Comparison of ENCODE assay signal across 22 cellular contexts in genomic region chr17:12463102-12463501, GRCh38.
DNase-seq lines count a peak whose midpoint lies in the region; ATAC-seq and TF ChIP-seq lines count a peak whose summit lies in the region.
"Had no signal": no experiment of that assay in that cellular context is flagged by ENCODE, and none has a peak within 500 bp of the region (broad histone marks: within the 10 kb centered on the region; RNA-seq: fewer than 3 reads in every experiment).

No MANE protein-coding gene starts in this region.

- intact Hi-C loops in esophagus muscularis mucosa (cut with DNase I) (loop anchor here (5.0 to 10.0 kb wide), 3 partner anchors 46 to 202 kb away; partner anchors contain the start of gene MYOCD), right lobe of liver (cut with DNase I) (no loop called here)

- peak overlapping the region; percentile 69 for H3K27ac Mint-ChIP-seq in HFFc6
- H3K27ac Mint-ChIP-seq: activated CD4-positive, alpha-beta memory T cell treated with anti-CD3 and anti-CD28 coated beads for 36 hours; activated naive CD4-positive, alpha-beta T cell treated with anti-CD3 and anti-CD28 coated beads, Interleukin-2, amount 50 U/mL, for 24 hours; activated T-cell treated with anti-CD3 and anti-CD28 coated beads, Interleukin-2, amount 50 U/mL, for 24 hours; CD14-positive monocyte; stimulated activated naive CD8-positive, alpha-beta T cell treated with anti-CD3 and anti-CD28 coated beads, Interleukin-15, Interleukin-2, amounts not matched to agents 100 ng/mL and 50 ng/mL, for 24 hours; T-helper 1 cell treated with Interleukin-12 subunit alpha and Interleukin-12 subunit beta and Interleukin-4 antibody, amounts not matched to agents 30 μg/mL and 1 μg/mL, for 36 hours had no signal

- H3K27me3 ChIP-seq in esophagus muscularis mucosa (no peaks in the 10 kb centered on the region), muscle layer of duodenum (ENCODE audit: low read depth, low read length) (no peaks in the 10 kb centered on the region), right lobe of liver (no peaks in the 10 kb centered on the region)
- H3K27me3 ChIP-seq: cardiac muscle cell had no signal

- H3K9me3 Mint-ChIP-seq in HFFc6: no peaks in the 10 kb centered on the region
- H3K9me3 Mint-ChIP-seq: activated CD4-positive, alpha-beta memory T cell treated with anti-CD3 and anti-CD28 coated beads for 36 hours had no signal

- DNase-seq in HFFc6 (peak; percentile 80), esophagus muscularis mucosa (ENCODE audit: extremely low spot score) (no peak), right lobe of liver (no peak), ureter (ENCODE audit: low spot score) (no peak), DMS79 treated with DMSO at 0.1 percent for 48 hours (lab: John Stamatoyannopoulos, UW) (no peak)
- DNase-seq: activated CD4-positive, alpha-beta memory T cell treated with anti-CD3 and anti-CD28 coated beads for 36 hours; activated T-cell treated with anti-CD3 and anti-CD28 coated beads, Interleukin-2, amount 50 U/mL, for 24 hours; erythroblast; left colon; MM.1S; NCI-H146; NCI-H774; OCI-M1; SHP77 treated with DMSO at 0.1 percent for 48 hours had no signal

- H3K4me1 ChIP-seq in esophagus muscularis mucosa (peaks cover 0 to 64% (median 36%) of the 10 kb centered on the region in 4 donors), muscle layer of duodenum (ENCODE audit: control insufficient read depth in 1 of 2, insufficient read depth in 2 of 2, low read length in 2 of 2) (peaks cover 0 to 16% of the 10 kb centered on the region in 2 donors), right lobe of liver (no peaks in the 10 kb centered on the region)

- H3K9me3 ChIP-seq in esophagus muscularis mucosa: no peaks in the 10 kb centered on the region
- H3K9me3 ChIP-seq in muscle layer of duodenum (ENCODE audit: control insufficient read depth in 1 of 2, low read length in 2 of 2): no peaks in the 10 kb centered on the region
- H3K9me3 ChIP-seq in right lobe of liver: no peaks in the 10 kb centered on the region

- H3K4me3 ChIP-seq in esophagus muscularis mucosa (no peak overlapping the region), muscle layer of duodenum (ENCODE audit: low read depth in 1 of 2, low read length in 2 of 2) (no peak overlapping the region), right lobe of liver (no peak overlapping the region)
- H3K4me3 ChIP-seq: cardiac muscle cell had no signal

- TF ChIP-seq POLR2A in esophagus muscularis mucosa (IDR thresholded peaks at IDR 0.05; ENCODE audit: low read depth) (no peak), right lobe of liver (IDR thresholded peaks at IDR 0.05) (no peak)

- peak overlapping the region; percentile 7; the same call in 1 of the 2 replicates for H3K4me3 Mint-ChIP-seq in HFFc6
- H3K4me3 Mint-ChIP-seq: activated CD4-positive, alpha-beta memory T cell treated with anti-CD3 and anti-CD28 coated beads for 36 hours; activated naive CD4-positive, alpha-beta T cell treated with anti-CD3 and anti-CD28 coated beads, Interleukin-2, amount 50 U/mL, for 24 hours; activated T-cell treated with anti-CD3 and anti-CD28 coated beads, Interleukin-2, amount 50 U/mL, for 24 hours; CD14-positive monocyte; stimulated activated naive CD8-positive, alpha-beta T cell treated with anti-CD3 and anti-CD28 coated beads, Interleukin-15, Interleukin-2, amounts not matched to agents 100 ng/mL and 50 ng/mL, for 24 hours; T-helper 1 cell treated with Interleukin-12 subunit alpha and Interleukin-12 subunit beta and Interleukin-4 antibody, amounts not matched to agents 30 μg/mL and 1 μg/mL, for 36 hours had no signal

- ATAC-seq in right lobe of liver (no peak), GM21723 (IDR thresholded peaks at IDR 0.05; ENCODE audit: unreplicated experiment) (no peak)
- ATAC-seq: left colon had no signal

- peaks cover 47% of the 10 kb centered on the region for H3K4me1 Mint-ChIP-seq in HFFc6 (ENCODE audit: low read depth)
- H3K4me1 Mint-ChIP-seq: activated naive CD4-positive, alpha-beta T cell treated with anti-CD3 and anti-CD28 coated beads, Interleukin-2, amount 50 U/mL, for 24 hours; CD14-positive monocyte had no signal

- no peaks in the 10 kb centered on the region for H3K36me3 Mint-ChIP-seq in HFFc6 (ENCODE audit: low read depth)
- H3K36me3 Mint-ChIP-seq: activated CD4-positive, alpha-beta memory T cell treated with anti-CD3 and anti-CD28 coated beads for 36 hours; activated naive CD4-positive, alpha-beta T cell treated with anti-CD3 and anti-CD28 coated beads, Interleukin-2, amount 50 U/mL, for 24 hours; CD14-positive monocyte had no signal

- 19% methylated on average over 2 of the region's 2 CpGs for WGBS in esophagus muscularis mucosa
- 22% methylated on average over 2 of the region's 2 CpGs for WGBS in right lobe of liver (ENCODE audit: insufficient coverage, low coverage, low lambda C conversion rate, missing lambda C conversion rate)

- H3K36me3 ChIP-seq in esophagus muscularis mucosa: no peaks in the 10 kb centered on the region
- H3K36me3 ChIP-seq in muscle layer of duodenum (ENCODE audit: control insufficient read depth in 1 of 2, insufficient read depth in 2 of 2, low read length in 2 of 2): no peaks in the 10 kb centered on the region
- H3K36me3 ChIP-seq in right lobe of liver: no peaks in the 10 kb centered on the region
- H3K36me3 ChIP-seq: cardiac muscle cell had no signal

- no peak for TF ChIP-seq EP300 in esophagus muscularis mucosa (IDR thresholded peaks at IDR 0.05)

- no peaks in the 10 kb centered on the region for H3K27me3 Mint-ChIP-seq in HFFc6 (ENCODE audit: insufficient read depth)
- H3K27me3 Mint-ChIP-seq: activated CD4-positive, alpha-beta memory T cell treated with anti-CD3 and anti-CD28 coated beads for 36 hours; activated naive CD4-positive, alpha-beta T cell treated with anti-CD3 and anti-CD28 coated beads, Interleukin-2, amount 50 U/mL, for 24 hours; activated T-cell treated with anti-CD3 and anti-CD28 coated beads, Interleukin-2, amount 50 U/mL, for 24 hours; stimulated activated naive CD8-positive, alpha-beta T cell treated with anti-CD3 and anti-CD28 coated beads, Interleukin-15, Interleukin-2, amounts not matched to agents 100 ng/mL and 50 ng/mL, for 24 hours had no signal

- TF ChIP-seq CTCF in HFFc6 (IDR thresholded peaks at IDR 0.05): no peak
- no peak for TF ChIP-seq CTCF in esophagus muscularis mucosa (IDR thresholded peaks at IDR 0.05)
- no peak for TF ChIP-seq CTCF in right lobe of liver (IDR thresholded peaks at IDR 0.05)

- H3K27ac ChIP-seq in esophagus muscularis mucosa (replicated peaks in 1 of 4) (peak overlapping the region; percentile 65 to 82 (median 72)), muscle layer of duodenum (ENCODE audit: low read length) (peak overlapping the region; percentile 65), right lobe of liver (no peak overlapping the region)
- H3K27ac ChIP-seq: cardiac muscle cell, VCaP had no signal

Comparison
In these comparisons a context has a peak if more than half of its experiments do, and no peak if none do; other contexts are left out.
1. H3K27ac ChIP-seq: peak in esophagus muscularis mucosa (4 of 4) and muscle layer of duodenum (single experiment); none in right lobe of liver (0 of 3).